ENCODE assay signal across 25 cellular contexts in the genomic region with DNA sequence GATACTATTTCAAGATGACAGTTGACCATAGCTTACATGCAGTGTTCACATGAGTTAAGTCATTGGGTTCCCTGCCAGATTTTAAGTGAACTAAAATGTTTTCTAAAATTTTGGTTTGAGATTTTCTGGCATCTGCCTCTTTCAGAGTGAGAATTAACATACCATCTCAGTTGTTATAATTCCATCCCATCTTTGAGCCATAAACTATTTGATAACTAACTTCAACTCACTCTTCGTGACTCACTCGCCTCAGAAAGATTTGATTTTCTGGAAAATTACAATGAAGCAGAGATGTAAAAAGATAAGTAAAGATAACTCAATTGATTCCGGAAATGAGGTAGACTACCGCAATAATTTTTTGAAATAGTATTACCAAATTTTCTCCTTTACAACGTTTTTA.
A peak's percentile ranks its signal among the peaks of the same experiment; 100 is the strongest.
DNase-seq lines count a peak whose midpoint lies in the region; ATAC-seq, FAIRE-seq and TF ChIP-seq lines count a peak whose summit lies in the region.
"Had no signal": no experiment of that assay in that cellular context is flagged by ENCODE, and none has a peak within 500 bp of the region (broad histone marks: within the 10 kb centered on the region; RNA-seq: fewer than 3 reads in every experiment).

No MANE protein-coding gene starts in this region.

- TF ChIP-seq CTCF in A673 (conservative IDR thresholded peaks at IDR 0.05; ENCODE audit: low read depth, low read length) = no peak

- DNase-seq in A673 (ENCODE audit: low spot score) = peak; percentile 55
- no peak for DNase-seq in GM19239 (ENCODE audit: insufficient read length, low spot score)
- peak; percentile 19 for DNase-seq in amniotic epithelial cell (ENCODE audit: low read depth)
- peak; percentile 30 for DNase-seq in fibroblast of peridontal ligament (ENCODE audit: extremely low read depth)
- no peak for DNase-seq in superior temporal gyrus (ENCODE audit: extremely low spot score)
- DNase-seq: ACHN; BE2C; C1 segment of cervical spinal cord; CD4-positive, alpha-beta memory T cell; CD4-positive, CD25-positive, alpha-beta regulatory T cell; CD8-positive, alpha-beta memory T cell; COR-L47; DMS 273 treated with DMSO at 0.1 percent for 48 hours; DMS153; DMS53; DMS79; DND-41; GDM1 had no signal

- peak; percentile 70 for FAIRE-seq in GM19239 (lab: Jason Lieb, UNC)
- FAIRE-seq: A549, GM12878, GM12892, GM18507 had no signal

- peaks cover 7% of the 10 kb centered on the region for H3K36me3 ChIP-seq in A673 (ENCODE audit: insufficient read depth, low read length, poor library complexity, severe bottlenecking)
- H3K36me3 ChIP-seq: BE2C had no signal

- no TSS peak for BruUV-seq in A673 (replicated peaks; lab: Mats Ljungman, UMichigan)

- POLR2A ChIA-PET in A673 (lab: Charles Lee; ENCODE audit: low non-redundant PET) = no interaction called here

- no peak for ATAC-seq in HG03159 (IDR thresholded peaks at IDR 0.05; ENCODE audit: unreplicated experiment)
- no peak for ATAC-seq in HG03280 (IDR thresholded peaks at IDR 0.05; ENCODE audit: unreplicated experiment)
- ATAC-seq: A549, GM12878 had no signal

- no peaks in the 10 kb centered on the region for H3K27me3 ChIP-seq in A673 (replicated peaks; ENCODE audit: insufficient read depth, low read depth, low read length, poor library complexity)
- H3K27me3 ChIP-seq: BE2C, BLaER1 had no signal

- H3K4me1 ChIP-seq in A673 (ENCODE audit: insufficient read depth, low read length, poor library complexity, severe bottlenecking) = peaks cover 55% of the 10 kb centered on the region
- H3K4me1 ChIP-seq: A549 had no signal

- peaks cover 16% of the 10 kb centered on the region for H3K9me3 ChIP-seq in A673 (ENCODE audit: low read depth, low read length, poor library complexity, severe bottlenecking)
- H3K9me3 ChIP-seq: A549, BE2C had no signal

- intact Hi-C loops in A673 (cut with micrococcal nuclease; ENCODE audit: unreplicated experiment) = no loop called here

- CTCF ChIA-PET in A673 (lab: Charles Lee) = no interaction called here

- H3K4me3 ChIP-seq in A673 (ENCODE audit: low read depth, low read length, poor library complexity, severe bottlenecking) = no peak overlapping the region
- H3K4me3 ChIP-seq: A549, BLaER1, GM12878 had no signal

- H3K27ac ChIP-seq in A673 (ENCODE audit: low read depth, low read length, poor library complexity, severe bottlenecking) = peak overlapping the region; percentile 73
- H3K27ac ChIP-seq: A549, BLaER1 had no signal

Comparison
In these comparisons a context has a peak if more than half of its experiments do, and no peak if none do; other contexts are left out.
1. DNase-seq: peak in A673 (single experiment), amniotic epithelial cell (single experiment) and fibroblast of peridontal ligament (single experiment); none in GM19239 (single experiment) and superior temporal gyrus (single experiment).